20 cellular contexts compared by ENCODE assay signal in the genomic region with DNA sequence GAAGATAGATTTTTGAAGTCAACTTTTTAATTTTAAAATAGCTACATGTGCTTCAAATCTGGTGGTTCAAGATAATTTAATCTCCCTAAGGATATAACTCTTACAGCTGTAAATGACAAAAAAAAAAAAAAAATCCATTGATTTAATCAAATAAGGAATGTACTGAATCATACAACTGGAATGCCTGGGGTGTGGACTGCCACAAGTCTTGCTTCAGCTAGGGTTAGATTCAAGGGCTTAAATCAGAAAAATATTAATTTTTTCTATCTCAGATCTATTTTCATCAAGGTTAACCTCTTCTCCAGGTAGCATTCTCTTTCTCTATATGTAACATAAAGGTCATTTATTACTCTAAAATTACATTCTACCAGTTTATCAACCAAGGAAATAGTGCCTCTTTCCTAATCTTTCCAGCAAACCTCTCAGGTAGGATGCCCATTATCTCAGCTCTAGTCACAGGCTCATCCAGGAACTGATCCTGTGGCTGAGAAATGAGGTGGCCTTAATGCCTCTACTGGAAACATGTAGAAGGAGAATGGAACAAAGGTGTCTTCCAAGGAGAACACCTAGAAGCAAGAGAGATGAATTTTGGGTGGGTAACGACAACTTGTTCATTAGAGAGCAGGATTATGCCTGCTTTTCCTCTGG.
DNase-seq lines count a peak whose midpoint lies in the region; ATAC-seq and TF ChIP-seq lines count a peak whose summit lies in the region.
"Had no signal": no experiment of that assay in that cellular context is flagged by ENCODE, and none has a peak within 500 bp of the region (broad histone marks: within the 10 kb centered on the region; RNA-seq: fewer than 3 reads in every experiment).

No MANE protein-coding gene starts in this region.

- H3K4me1 Mint-ChIP-seq in mesothelial cell of epicardium, result peaks cover 9% of the 10 kb centered on the region
- no peaks in the 10 kb centered on the region for H3K4me1 Mint-ChIP-seq in activated T-helper 1 cell treated with anti-CD3 and anti-CD28 coated beads, Interleukin-12 subunit alpha, Interleukin-12 subunit beta, Interleukin-2, Interleukin-4 antibody, amounts not matched to agents 30 ng/mL and 10 ng/mL and 1 ng/mL, durations not matched to agents 14 hours and 24 hours and 36 hours (ENCODE audit: low read depth)
- H3K4me1 Mint-ChIP-seq: IgD-negative memory B cell had no signal

- TF ChIP-seq CTCF in mesothelial cell of epicardium (IDR thresholded peaks at IDR 0.05; ENCODE audit: unreplicated experiment), result no peak

- H3K27me3 ChIP-seq in H7 (ENCODE audit: control insufficient read depth, insufficient read depth, low read length), result no peaks in the 10 kb centered on the region
- H3K27me3 ChIP-seq: BLaER1 treated with 17β-estradiol and CSF1 and Interleukin-3, amounts not matched to agents 10 nM and 100 nM had no signal

- H3K27me3 Mint-ChIP-seq in mesothelial cell of epicardium (ENCODE audit: low read depth), result no peaks in the 10 kb centered on the region
- H3K27me3 Mint-ChIP-seq in activated T-helper 1 cell treated with anti-CD3 and anti-CD28 coated beads, Interleukin-12 subunit alpha, Interleukin-12 subunit beta, Interleukin-2, Interleukin-4 antibody, amounts not matched to agents 30 ng/mL and 10 ng/mL and 1 ng/mL, durations not matched to agents 14 hours and 24 hours and 36 hours (ENCODE audit: insufficient read depth), result no peaks in the 10 kb centered on the region
- H3K27me3 Mint-ChIP-seq: IgD-negative memory B cell had no signal

- no peaks in the 10 kb centered on the region for H3K36me3 Mint-ChIP-seq in mesothelial cell of epicardium
- no peaks in the 10 kb centered on the region for H3K36me3 Mint-ChIP-seq in activated T-helper 1 cell treated with anti-CD3 and anti-CD28 coated beads, Interleukin-12 subunit alpha, Interleukin-12 subunit beta, Interleukin-2, Interleukin-4 antibody, amounts not matched to agents 30 ng/mL and 10 ng/mL and 1 ng/mL, durations not matched to agents 14 hours and 24 hours and 36 hours (ENCODE audit: low read depth)
- H3K36me3 Mint-ChIP-seq: CD8-positive, alpha-beta T cell had no signal

- peak overlapping the region; percentile 79 for H3K27ac Mint-ChIP-seq in mesothelial cell of epicardium
- no peak overlapping the region for H3K27ac Mint-ChIP-seq in activated T-helper 1 cell treated with anti-CD3 and anti-CD28 coated beads, Interleukin-12 subunit alpha, Interleukin-12 subunit beta, Interleukin-2, Interleukin-4 antibody, amounts not matched to agents 30 ng/mL and 10 ng/mL and 1 ng/mL, durations not matched to agents 14 hours and 24 hours and 36 hours
- H3K27ac Mint-ChIP-seq: CD8-positive, alpha-beta T cell; HFFc6; IgD-negative memory B cell had no signal

- H3K4me3 Mint-ChIP-seq in mesothelial cell of epicardium, result no peak overlapping the region
- no peak overlapping the region for H3K4me3 Mint-ChIP-seq in activated T-helper 1 cell treated with anti-CD3 and anti-CD28 coated beads, Interleukin-12 subunit alpha, Interleukin-12 subunit beta, Interleukin-2, Interleukin-4 antibody, amounts not matched to agents 30 ng/mL and 10 ng/mL and 1 ng/mL, durations not matched to agents 14 hours and 24 hours and 36 hours
- H3K4me3 Mint-ChIP-seq: CD8-positive, alpha-beta T cell; HFFc6; IgD-negative memory B cell had no signal

- peak; percentile 43 for DNase-seq in HT1080 (ENCODE audit: low read depth)
- DNase-seq in SW480 (ENCODE audit: low spot score), result peak; percentile 44
- DNase-seq in epithelial cell of prostate (ENCODE audit: low read depth, low spot score), result no peak
- no peak for DNase-seq in mesothelial cell of epicardium (ENCODE audit: low spot score in 2 of 2, unreplicated experiment in 2 of 2)
- no peak for DNase-seq in NCI-H1092 (lab: John Stamatoyannopoulos, UW)
- DNase-seq in activated T-helper 1 cell treated with anti-CD3 and anti-CD28 coated beads, Interleukin-12 subunit alpha, Interleukin-12 subunit beta, Interleukin-2, Interleukin-4 antibody, amounts not matched to agents 30 ng/mL and 10 ng/mL and 1 ng/mL, durations not matched to agents 14 hours and 24 hours and 36 hours (ENCODE audit: low spot score), result no peak
- no peak for DNase-seq in H7
- DNase-seq: Calu3; CD8-positive, alpha-beta T cell; HFFc6; Karpas-422; MM.1S; NCI-H1092 treated with DMSO at 0.1 percent for 48 hours; NCI-H146; NCI-H2081 treated with DMSO at 0.1 percent for 48 hours; NCI-H510A treated with DMSO at 0.1 percent for 48 hours; RPMI8226 had no signal

- ATAC-seq in GM19035 (IDR thresholded peaks at IDR 0.05; ENCODE audit: unreplicated experiment), result no peak
- ATAC-seq: CD8-positive, alpha-beta T cell had no signal

- H3K9me3 Mint-ChIP-seq in mesothelial cell of epicardium, result no peaks in the 10 kb centered on the region
- H3K9me3 Mint-ChIP-seq in activated T-helper 1 cell treated with anti-CD3 and anti-CD28 coated beads, Interleukin-12 subunit alpha, Interleukin-12 subunit beta, Interleukin-2, Interleukin-4 antibody, amounts not matched to agents 30 ng/mL and 10 ng/mL and 1 ng/mL, durations not matched to agents 14 hours and 24 hours and 36 hours, result peaks cover 34% of the 10 kb centered on the region

- H3K4me3 ChIP-seq in H7 (ENCODE audit: insufficient read depth, low read depth, low read length), result no peak overlapping the region
- H3K4me3 ChIP-seq: BLaER1 treated with 17β-estradiol and CSF1 and Interleukin-3, amounts not matched to agents 10 nM and 100 nM had no signal

- peak overlapping the region; percentile 93 for H3K27ac ChIP-seq in epithelial cell of prostate
- H3K27ac ChIP-seq: BLaER1 treated with 17β-estradiol and CSF1 and Interleukin-3, amounts not matched to agents 10 nM and 100 nM had no signal

- intact Hi-C loops in activated T-helper 1 cell treated with anti-CD3 and anti-CD28 coated beads, Interleukin-12 subunit alpha, Interleukin-12 subunit beta, Interleukin-2, Interleukin-4 antibody, amounts not matched to agents 30 ng/mL and 10 ng/mL and 1 ng/mL, durations not matched to agents 14 hours and 24 hours and 36 hours (cut with micrococcal nuclease), result no loop called here

- no peaks in the 10 kb centered on the region for H3K36me3 ChIP-seq in H7 (replicated peaks; ENCODE audit: control insufficient read depth, insufficient read depth, low read length)
- H3K36me3 ChIP-seq: BLaER1 treated with 17β-estradiol and CSF1 and Interleukin-3, amounts not matched to agents 10 nM and 100 nM had no signal

Comparison
In these comparisons a context has a peak if more than half of its experiments do, and no peak if none do; other contexts are left out.
1. DNase-seq: peak in HT1080 (single experiment) and SW480 (single experiment); none in epithelial cell of prostate (single experiment), mesothelial cell of epicardium (0 of 2), NCI-H1092 (single experiment), activated T-helper 1 cell treated with anti-CD3 and anti-CD28 coated beads, Interleukin-12 subunit alpha, Interleukin-12 subunit beta, Interleukin-2, Interleukin-4 antibody, amounts not matched to agents 30 ng/mL and 10 ng/mL and 1 ng/mL, durations not matched to agents 14 hours and 24 hours and 36 hours (single experiment) and H7 (single experiment).